ENCODE assay signal across 9 cellular contexts in the genomic region with DNA sequence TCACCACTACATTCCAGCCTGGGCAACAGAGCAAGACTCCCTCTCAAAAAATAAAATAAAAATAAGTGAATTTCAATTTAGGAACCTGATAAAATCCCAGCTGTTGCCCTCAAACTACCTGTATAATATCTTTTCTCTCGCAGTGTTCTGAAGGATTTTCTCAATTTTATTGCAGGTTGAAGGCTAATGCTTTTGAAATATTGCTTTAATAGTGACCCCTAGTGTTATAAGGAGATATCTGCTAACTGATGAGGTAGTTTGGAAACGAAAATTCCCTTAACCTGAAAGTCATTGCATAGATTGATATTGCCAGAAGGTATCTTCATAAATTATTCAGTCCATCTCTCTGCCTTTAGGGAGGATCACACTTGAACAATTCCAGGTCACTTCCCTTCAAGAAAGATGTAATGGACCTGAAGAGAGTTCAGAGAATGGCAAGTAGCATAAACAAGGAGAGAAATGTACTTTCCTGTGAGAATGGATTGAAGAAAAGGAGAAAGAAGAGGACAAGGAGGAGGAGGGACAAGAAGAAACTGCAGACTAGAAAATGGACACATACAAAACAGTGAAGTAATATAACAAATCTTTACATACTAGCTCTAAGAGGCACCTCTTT. TPM values are rescaled to one million over a fixed set of nuclear protein-coding genes. Genes with fewer than 3 reads are reported as not detected.
A peak's percentile ranks its signal among the peaks of the same experiment; 100 is the strongest.
DNase-seq lines count a peak whose midpoint lies in the region; ATAC-seq and TF ChIP-seq lines count a peak whose summit lies in the region.
"Had no signal": no experiment of that assay in that cellular context is flagged by ENCODE, and none has a peak within 500 bp of the region (broad histone marks: within the 10 kb centered on the region; RNA-seq: fewer than 3 reads in every experiment).

No MANE protein-coding gene starts in this region.

- TF ChIP-seq POLR2A in erythroblast (IDR thresholded peaks at IDR 0.05; ENCODE audit: low read length), result no peak

- H3K27me3 ChIP-seq in CD4-positive, alpha-beta T cell (ENCODE audit: control insufficient read depth, insufficient read depth, low read length), result no peaks in the 10 kb centered on the region
- H3K27me3 ChIP-seq in GM23248 (replicated peaks; ENCODE audit: insufficient read depth), result no peaks in the 10 kb centered on the region

- no peak overlapping the region for H3K27ac ChIP-seq in CD4-positive, alpha-beta T cell (ENCODE audit: low read depth, low read length)
- no peak overlapping the region for H3K27ac ChIP-seq in GM23248
- H3K27ac ChIP-seq in OCI-LY7 (ENCODE audit: low read depth, low read length, poor library complexity, severe bottlenecking), result no peak overlapping the region

- POLR2A ChIA-PET in CD4-positive, alpha-beta T cell (lab: Charles Lee), result interaction anchor here (1.8 kb wide), 1 partner anchor 234 kb away, joined by 7 read pairs; no protein-coding TSS in a partner anchor
- POLR2A ChIA-PET in OCI-LY7 (lab: Charles Lee), result interaction anchor here (0.6 to 4.1 kb wide), 7 partner anchors 56 to 924 kb away, joined by 3 to 18 read pairs (median 3); partner anchors contain the start of gene TMEM154

- H3K4me2 ChIP-seq in GM23248 (ENCODE audit: unreplicated experiment), result no peak overlapping the region
- H3K4me2 ChIP-seq in OCI-LY7 (ENCODE audit: low read length), result no peak overlapping the region

- no peaks in the 10 kb centered on the region for H3K4me1 Mint-ChIP-seq in CD4-positive, alpha-beta T cell (ENCODE audit: low read depth)
- H3K4me1 Mint-ChIP-seq in T-helper 2 cell treated with Interferon-gamma antibody and Interleukin-4, amounts not matched to agents 5 μg/mL and 100 μg/mL, for 36 hours (ENCODE audit: low read depth), result peaks cover 3% of the 10 kb centered on the region

- H3K4me1 ChIP-seq in GM23248 (ENCODE audit: insufficient read depth) (0 out of 2 replicates have a peak, but pooled peaks cover 3% of the 10 kb centered on the region), OCI-LY7 (ENCODE audit: insufficient read depth, low read length, poor library complexity, severe bottlenecking) (no peaks in the 10 kb centered on the region)

- H3F3A ChIP-seq in GM23248 (ENCODE audit: insufficient read depth), result peaks cover 12% of the 10 kb centered on the region; the same call in 1 of the 2 replicates

- no peaks in the 10 kb centered on the region for H3K9me2 ChIP-seq in GM23248 (ENCODE audit: insufficient read depth)
- no peaks in the 10 kb centered on the region for H3K9me2 ChIP-seq in OCI-LY7 (ENCODE audit: insufficient read depth, low read length)

- H3K36me3 Mint-ChIP-seq in CD4-positive, alpha-beta T cell (ENCODE audit: low read depth), result no peaks in the 10 kb centered on the region
- no peaks in the 10 kb centered on the region for H3K36me3 Mint-ChIP-seq in T-helper 2 cell treated with Interferon-gamma antibody and Interleukin-4, amounts not matched to agents 5 μg/mL and 100 μg/mL, for 36 hours (ENCODE audit: low read depth)
- H3K36me3 Mint-ChIP-seq: IgD-negative memory B cell had no signal

- no peak for ATAC-seq in CD4-positive, alpha-beta T cell (ENCODE audit: poor library complexity)

- H3K9me3 ChIP-seq in CD4-positive, alpha-beta T cell (ENCODE audit: control insufficient read depth, low read length), result no peaks in the 10 kb centered on the region
- H3K9me3 ChIP-seq in GM23248 (ENCODE audit: low read depth) (no peaks in the 10 kb centered on the region), OCI-LY7 (ENCODE audit: low read length) (no peaks in the 10 kb centered on the region)

- DNase-seq in CD4-positive, alpha-beta T cell, result no peak
- peak; percentile 56 for DNase-seq in GM23248
- peak; percentile 72 for DNase-seq in OCI-LY7 (ENCODE audit: low spot score)
- peak; percentile 23 to 49 for DNase-seq in erythroblast (lab: John Stamatoyannopoulos, UW)
- DNase-seq in pons (ENCODE audit: low spot score), result peak; percentile 37
- no peak for DNase-seq in activated CD4-positive, alpha-beta T cell treated with anti-CD3 and anti-CD28 coated beads, Interleukin-2, amount 50 U/mL, for 4 hours
- DNase-seq in stimulated activated CD4-positive, alpha-beta T cell treated with anti-CD3 and anti-CD28 coated beads, Interleukin-2, amount 100 ng/mL, for 24 hours, result no peak
- DNase-seq in T-helper 2 cell treated with Interferon-gamma antibody and Interleukin-4, amounts not matched to agents 5 μg/mL and 100 μg/mL, for 36 hours (ENCODE audit: low spot score), result no peak

- no peak overlapping the region for H3K27ac Mint-ChIP-seq in CD4-positive, alpha-beta T cell
- no peak overlapping the region for H3K27ac Mint-ChIP-seq in T-helper 2 cell treated with Interferon-gamma antibody and Interleukin-4, amounts not matched to agents 5 μg/mL and 100 μg/mL, for 36 hours

- no peaks in the 10 kb centered on the region for H3K9me3 Mint-ChIP-seq in CD4-positive, alpha-beta T cell
- no peaks in the 10 kb centered on the region for H3K9me3 Mint-ChIP-seq in T-helper 2 cell treated with Interferon-gamma antibody and Interleukin-4, amounts not matched to agents 5 μg/mL and 100 μg/mL, for 36 hours
- H3K9me3 Mint-ChIP-seq: IgD-negative memory B cell had no signal

- peaks cover 3% of the 10 kb centered on the region for H3K27me3 Mint-ChIP-seq in CD4-positive, alpha-beta T cell
- peaks cover 18% of the 10 kb centered on the region for H3K27me3 Mint-ChIP-seq in T-helper 2 cell treated with Interferon-gamma antibody and Interleukin-4, amounts not matched to agents 5 μg/mL and 100 μg/mL, for 36 hours (ENCODE audit: low read depth)
- H3K27me3 Mint-ChIP-seq: IgD-negative memory B cell had no signal

- peak; percentile 74 for TF ChIP-seq CTCF in CD4-positive, alpha-beta T cell (IDR thresholded peaks at IDR 0.05)
- TF ChIP-seq CTCF in OCI-LY7 (conservative IDR thresholded peaks at IDR 0.05; ENCODE audit: low read length), result peak; percentile 93

- no TSS peak for BruUV-seq in OCI-LY7 (replicated peaks; lab: Mats Ljungman, UMichigan)

- H3K36me3 ChIP-seq in GM23248 (ENCODE audit: low read depth) (no peaks in the 10 kb centered on the region), OCI-LY7 (ENCODE audit: insufficient read depth, low read length) (no peaks in the 10 kb centered on the region)

- H4K20me1 ChIP-seq in GM23248 (ENCODE audit: insufficient read depth) (no peaks in the 10 kb centered on the region), OCI-LY7 (ENCODE audit: insufficient read depth, low read length) (no peaks in the 10 kb centered on the region)

- H3K79me2 ChIP-seq in GM23248 (ENCODE audit: insufficient read depth), result no peaks in the 10 kb centered on the region
- H3K79me2 ChIP-seq in OCI-LY7 (ENCODE audit: insufficient read depth, low read depth, low read length), result no peaks in the 10 kb centered on the region

- no peak overlapping the region for H3K4me3 Mint-ChIP-seq in CD4-positive, alpha-beta T cell
- H3K4me3 Mint-ChIP-seq in T-helper 2 cell treated with Interferon-gamma antibody and Interleukin-4, amounts not matched to agents 5 μg/mL and 100 μg/mL, for 36 hours, result no peak overlapping the region

- H3K4me3 ChIP-seq in GM23248, result no peak overlapping the region
- H3K4me3 ChIP-seq in OCI-LY7 (ENCODE audit: low read depth, low read length, poor library complexity, severe bottlenecking), result no peak overlapping the region

- WGBS in GM23248 (ENCODE audit: low coverage in 1 of 2, low lambda C conversion rate in 2 of 2, missing lambda C conversion rate in 2 of 2), 2 experiments, result 7 to 9% methylated on average over 2 of the region's 2 CpGs

- intact Hi-C loops in CD4-positive, alpha-beta T cell (cut with DNase I, micrococcal nuclease), result loop anchor here (1.0 to 5.0 kb wide), 4 partner anchors 234 to 1618 kb away; no protein-coding TSS in a partner anchor
- intact Hi-C loops in OCI-LY7 (cut with micrococcal nuclease; ENCODE audit: unreplicated experiment), result loop anchor here (1.0 to 5.0 kb wide), 5 partner anchors 54 to 328 kb away; no protein-coding TSS in a partner anchor

- in situ Hi-C loops in GM23248 (cut with MboI), result no loop called here

- H2AFZ ChIP-seq in GM23248 (no peak overlapping the region), OCI-LY7 (ENCODE audit: low read length) (no peak overlapping the region; the same call in 1 of the 2 replicates)

- H3K9ac ChIP-seq in GM23248, result no peak overlapping the region

- CTCF ChIA-PET in CD4-positive, alpha-beta T cell (lab: Charles Lee), result interaction anchor here (0.8 to 1.4 kb wide), 4 partner anchors 8 to 327 kb away, joined by 3 read pairs; no protein-coding TSS in a partner anchor
- CTCF ChIA-PET in OCI-LY7 (lab: Charles Lee; ENCODE audit: unreplicated experiment), result interaction anchor here (0.6 kb wide), 1 partner anchor 60 kb away, joined by 4 read pairs; no protein-coding TSS in a partner anchor

RNA-seq across cellular contexts. Expression of gene TIGD4, which starts 44.1 kb away (rescaled TPM):
- total RNA-seq in CD4-positive, alpha-beta T cell, result under 1 TPM in 1 of 2 experiments, not detected in 1; 0.22 TPM
- 0.11 and 0.51 TPM in 2 replicates for total RNA-seq in GM23248 (2014; rRNA removed; shearing (Covaris generic))
- not detected in 2 replicates for polyA plus RNA-seq in GM23248 (2016; fragmentation: Nextera tagmentation; extraction: Ambion mirVana)
- 1.1 and 1.5 TPM in 2 replicates for total RNA-seq in OCI-LY7 (2014; rRNA removed; shearing (Covaris generic))
- total RNA-seq in OCI-LY7 (2022), result 1.0 and 1.2 TPM in 2 replicates

RNA-seq across cellular contexts. Expression of gene ARFIP1, which starts 44.3 kb away (rescaled TPM):
- total RNA-seq in CD4-positive, alpha-beta T cell, result 1 to 10 TPM; 2.6 to 3.0 TPM
- total RNA-seq in GM23248 (2014; rRNA removed; shearing (Covaris generic)), result 61.4 and 69.3 TPM in 2 replicates
- polyA plus RNA-seq in GM23248 (2016; fragmentation: Nextera tagmentation; extraction: Ambion mirVana), result 39.9 and 40.7 TPM in 2 replicates
- total RNA-seq in OCI-LY7 (2014; rRNA removed; shearing (Covaris generic)), result 24.8 and 29.3 TPM in 2 replicates
- 19.0 and 27.0 TPM in 2 replicates for total RNA-seq in OCI-LY7 (2022)

RNA-seq across cellular contexts. Expression of gene TMEM154, which starts 55.6 kb away (rescaled TPM):
- total RNA-seq in CD4-positive, alpha-beta T cell, result 10 to 100 TPM; 13.6 to 16.7 TPM
- total RNA-seq in GM23248 (2014; rRNA removed; shearing (Covaris generic)), result 11.9 and 17.2 TPM in 2 replicates
- polyA plus RNA-seq in GM23248 (2016; fragmentation: Nextera tagmentation; extraction: Ambion mirVana), result 16.1 and 17.3 TPM in 2 replicates
- 16.1 and 17.6 TPM in 2 replicates for total RNA-seq in OCI-LY7 (2014; rRNA removed; shearing (Covaris generic))
- 59.6 and 73.1 TPM in 2 replicates for total RNA-seq in OCI-LY7 (2022)

Comparison
In these comparisons a context has a peak if more than half of its experiments do, and no peak if none do; other contexts are left out.
1. DNase-seq: peak in GM23248 (single experiment), OCI-LY7 (single experiment), erythroblast (2 of 2) and pons (single experiment); none in CD4-positive, alpha-beta T cell (0 of 10), activated CD4-positive, alpha-beta T cell treated with anti-CD3 and anti-CD28 coated beads, Interleukin-2, amount 50 U/mL, for 4 hours (0 of 2), stimulated activated CD4-positive, alpha-beta T cell treated with anti-CD3 and anti-CD28 coated beads, Interleukin-2, amount 100 ng/mL, for 24 hours (0 of 2) and T-helper 2 cell treated with Interferon-gamma antibody and Interleukin-4, amounts not matched to agents 5 μg/mL and 100 μg/mL, for 36 hours (single experiment).
2. RNA of gene ARFIP1, which starts 44.3 kb away (total RNA-seq): 61.4 to 69.3 TPM in GM23248 and 19.0 to 29.3 TPM in OCI-LY7; 2.6 to 3.0 TPM in CD4-positive, alpha-beta T cell; every median in the first group is over 4 times any median in the second.